8 cellular contexts compared by ENCODE assay signal in genomic region chr1:36088265-36088576, GRCh38. TPM values are rescaled to one million over a fixed set of nuclear protein-coding genes. Genes with fewer than 3 reads are reported as not detected.
DNase-seq lines count a peak whose midpoint lies in the region; ATAC-seq and TF ChIP-seq lines count a peak whose summit lies in the region.

No MANE protein-coding gene starts in this region.

- DNase-seq in H7 (no peak), WERI-Rb-1 (no peak), iPS DF 6.9 (ENCODE audit: low read depth, low spot score) (no peak), stomach (no peak), head of caudate nucleus (no peak), HCEC 1CT (no peak), NCI-H748 (lab: John Stamatoyannopoulos, UW; ENCODE audit: unreplicated experiment) (no peak)

- peak overlapping the region; percentile 69 for H3K27ac ChIP-seq in WERI-Rb-1
- no peak overlapping the region for H3K27ac ChIP-seq in iPS DF 6.9 (ENCODE audit: low read length)
- H3K27ac ChIP-seq in stomach, result peak overlapping the region in 4 of 5 donors; percentile 86 to 93 (median 91)

- TF ChIP-seq EP300 in stomach (IDR thresholded peaks at IDR 0.05), result no peak

- H3K4me3 ChIP-seq in H7 (ENCODE audit: insufficient read depth, low read depth, low read length) (peak overlapping the region; percentile 97), WERI-Rb-1 (ENCODE audit: low read depth, low read length) (no peak overlapping the region), iPS DF 6.9 (ENCODE audit: low read length) (peak overlapping the region; percentile 21; the same call in 1 of the 2 replicates), stomach (peak overlapping the region; percentile 63 to 100 (median 88))

- H3K27me3 ChIP-seq in H7 (ENCODE audit: control insufficient read depth, insufficient read depth, low read length), result peaks cover 8% of the 10 kb centered on the region; the same call in 1 of the 2 replicates
- H3K27me3 ChIP-seq in WERI-Rb-1 (ENCODE audit: insufficient read depth, low read depth, severe bottlenecking), result no peaks in the 10 kb centered on the region
- H3K27me3 ChIP-seq in iPS DF 6.9 (ENCODE audit: control insufficient read depth, insufficient read depth, low read length), result no peaks in the 10 kb centered on the region
- H3K27me3 ChIP-seq in stomach, result peaks cover 0 to 30% (median 6%) of the 10 kb centered on the region in 3 donors

- peaks cover 18% of the 10 kb centered on the region for H3K36me3 ChIP-seq in H7 (replicated peaks; ENCODE audit: control insufficient read depth, insufficient read depth, low read length)
- H3K36me3 ChIP-seq in WERI-Rb-1, result peaks cover 30% of the 10 kb centered on the region
- peaks cover 20% of the 10 kb centered on the region for H3K36me3 ChIP-seq in iPS DF 6.9 (ENCODE audit: control insufficient read depth, insufficient read depth, low read length)
- H3K36me3 ChIP-seq in stomach, result peaks cover 15 to 27% (median 26%) of the 10 kb centered on the region in 4 donors

- ATAC-seq in GM19397 (IDR thresholded peaks at IDR 0.05; ENCODE audit: unreplicated experiment), result no peak

- TF ChIP-seq POLR2A in stomach (IDR thresholded peaks at IDR 0.05), result no peak

- TF ChIP-seq CTCF in WERI-Rb-1 (IDR thresholded peaks at IDR 0.05; ENCODE audit: low read depth, low read length), result no peak
- no peak for TF ChIP-seq CTCF in stomach (IDR thresholded peaks at IDR 0.05)

- intact Hi-C loops in stomach (cut with DNase I; ENCODE audit: low total_unique reads), result no loop called here
- intact Hi-C loops in head of caudate nucleus (cut with DNase I), result loop anchor here (10.0 kb wide), 1 partner anchor 153 kb away; the partner anchor contains the start of gene AGO3

- no CpG with 5 or more reads among the region's 8 CpGs for WGBS in iPS DF 6.9 (ENCODE audit: insufficient coverage, insufficient read length)
- WGBS in stomach, 5 donors, result 20 to 36% (median 33%) methylated on average over 5 to 8 of the region's 8 CpGs

- no peaks in the 10 kb centered on the region for H3K9me3 ChIP-seq in WERI-Rb-1 (ENCODE audit: severe bottlenecking)
- no peaks in the 10 kb centered on the region for H3K9me3 ChIP-seq in iPS DF 6.9 (ENCODE audit: control insufficient read depth, insufficient read depth, low read length)
- no peaks in the 10 kb centered on the region for H3K9me3 ChIP-seq in stomach

- H3K4me1 ChIP-seq in iPS DF 6.9 (ENCODE audit: control insufficient read depth, insufficient read depth, low read length), result peaks cover 10% of the 10 kb centered on the region; the same call in 1 of the 2 replicates
- H3K4me1 ChIP-seq in stomach, result peaks cover 27 to 58% (median 44%) of the 10 kb centered on the region in 4 donors

RNA-seq across cellular contexts. Expression of gene ADPRS, which starts 0.5 kb away (rescaled TPM):
- 112 and 116 TPM in 2 replicates for total RNA-seq in H7 (2014; rRNA removed; shearing (Covaris generic))
- 10 to 100 TPM in 3 of 5 donors, 1 to 10 TPM in 2; 1.8 to 15.1 (median 11.6) TPM for total RNA-seq in stomach
- 10 to 100 TPM; 21.3 to 27.5 (median 24.7) TPM for polyA plus RNA-seq in stomach

RNA-seq across cellular contexts. Expression of gene TEKT2, which starts 4.3 kb away (rescaled TPM):
- total RNA-seq in H7 (2014; rRNA removed; shearing (Covaris generic)), result 1.0 and 1.2 TPM in 2 replicates
- not detected for total RNA-seq in stomach
- under 1 TPM; 0.25 to 0.76 (median 0.60) TPM for polyA plus RNA-seq in stomach

RNA-seq across cellular contexts. Expression of gene COL8A2, which starts 36.8 kb away (rescaled TPM):
- total RNA-seq in H7 (2014; rRNA removed; shearing (Covaris generic)), result 1.6 TPM in 2 replicates
- total RNA-seq in stomach, result 10 to 100 TPM in 1 of 5 donors, 1 to 10 TPM in 4; 3.5 to 19.2 (median 5.5) TPM
- polyA plus RNA-seq in stomach, result 1 to 10 TPM in 2 of 3 donors, under 1 TPM in 1; 0.92 to 5.0 (median 2.0) TPM
